Comparison of ENCODE assay signal across 8 cellular contexts in genomic region chr16:73172621-73173312, GRCh38.
DNase-seq lines count a peak whose midpoint lies in the region; ATAC-seq and TF ChIP-seq lines count a peak whose summit lies in the region.

No MANE protein-coding gene starts in this region.

- intact Hi-C loops in esophagus muscularis mucosa (cut with DNase I): loop anchor here (10.0 kb wide), 1 partner anchor 98 kb away; no protein-coding TSS in a partner anchor

- H2AFZ ChIP-seq in osteoblast (ENCODE audit: low read length): peak overlapping the region; percentile 95

- peak overlapping the region; percentile 81 for H3K4me2 ChIP-seq in osteoblast (ENCODE audit: insufficient read depth, low read length)

- peak overlapping the region in 1 of 4 donors; percentile 4 for H3K4me3 ChIP-seq in esophagus muscularis mucosa
- peak overlapping the region; percentile 48 for H3K4me3 ChIP-seq in osteoblast (ENCODE audit: insufficient read depth, low read length)

- no peaks in the 10 kb centered on the region for H3K36me3 ChIP-seq in esophagus muscularis mucosa
- H3K36me3 ChIP-seq in osteoblast (ENCODE audit: insufficient read depth, low read length): no peaks in the 10 kb centered on the region

- DNase-seq in ELR (ENCODE audit: low read depth): peak; percentile 58
- peak; percentile 64 for DNase-seq in NCI-H748 treated with DMSO at 0.1 percent for 48 hours (lab: John Stamatoyannopoulos, UW)
- DNase-seq in esophagus muscularis mucosa (ENCODE audit: extremely low spot score): no peak
- DNase-seq in osteoblast (ENCODE audit: insufficient read length, low spot score, missing footprints): peak; percentile 93
- DNase-seq in stimulated activated CD4-positive, alpha-beta T cell treated with anti-CD3 and anti-CD28 coated beads, Interleukin-2, amount 100 ng/mL, for 24 hours: no peak
- DNase-seq in SW480 (ENCODE audit: low spot score): no peak
- no peak for DNase-seq in germinal center (ENCODE audit: low spot score)

- H3K79me2 ChIP-seq in osteoblast (ENCODE audit: insufficient read depth, low read length): no peaks in the 10 kb centered on the region

- TF ChIP-seq POLR2A in esophagus muscularis mucosa (IDR thresholded peaks at IDR 0.05; ENCODE audit: low read depth): no peak

- H4K20me1 ChIP-seq in osteoblast (ENCODE audit: insufficient read depth, low read length): no peaks in the 10 kb centered on the region

- TF ChIP-seq CTCF in esophagus muscularis mucosa (IDR thresholded peaks at IDR 0.05): peak in 2 of 3 experiments; percentile 23 to 33
- peak; percentile 52 for TF ChIP-seq CTCF in osteoblast (IDR thresholded peaks at IDR 0.05; ENCODE audit: extremely low read depth, low read depth, low read length)

- H3K27me3 ChIP-seq in esophagus muscularis mucosa (no peaks in the 10 kb centered on the region), osteoblast (ENCODE audit: insufficient read depth, low read length) (no peaks in the 10 kb centered on the region)

- no peak for TF ChIP-seq EP300 in esophagus muscularis mucosa (IDR thresholded peaks at IDR 0.05)

- WGBS in esophagus muscularis mucosa: 21% methylated on average over 12 of the region's 12 CpGs

- H3K4me1 ChIP-seq in esophagus muscularis mucosa (peaks cover 11 to 25% (median 21%) of the 10 kb centered on the region in 4 donors), osteoblast (ENCODE audit: insufficient read depth, low read length) (peaks cover 20% of the 10 kb centered on the region)

- no peaks in the 10 kb centered on the region for H3K9me3 ChIP-seq in esophagus muscularis mucosa
- H3K9me3 ChIP-seq in osteoblast (ENCODE audit: low read depth, low read length): no peaks in the 10 kb centered on the region

- H3K27ac ChIP-seq in esophagus muscularis mucosa (replicated peaks in 1 of 4): peak overlapping the region; percentile 57 to 71 (median 62)
- H3K27ac ChIP-seq in osteoblast (ENCODE audit: low read depth, low read length): peak overlapping the region; percentile 69

- no peak for ATAC-seq in GM21576 (IDR thresholded peaks at IDR 0.05; ENCODE audit: unreplicated experiment)

Comparison
In these comparisons a context has a peak if more than half of its experiments do, and no peak if none do; other contexts are left out.
1. DNase-seq: peak in ELR (single experiment), NCI-H748 treated with DMSO at 0.1 percent for 48 hours (single experiment) and osteoblast (single experiment); none in esophagus muscularis mucosa (single experiment), stimulated activated CD4-positive, alpha-beta T cell treated with anti-CD3 and anti-CD28 coated beads, Interleukin-2, amount 100 ng/mL, for 24 hours (0 of 2), SW480 (single experiment) and germinal center (single experiment).